18 cellular contexts compared by ENCODE assay signal in genomic region chr16:8912793-8913192, GRCh38. TPM values are rescaled to one million over a fixed set of nuclear protein-coding genes. Genes with fewer than 3 reads are reported as not detected.
A peak's percentile ranks its signal among the peaks of the same experiment; 100 is the strongest.
DNase-seq lines count a peak whose midpoint lies in the region; ATAC-seq and TF ChIP-seq lines count a peak whose summit lies in the region.
"Had no signal": no experiment of that assay in that cellular context is flagged by ENCODE, and none has a peak within 500 bp of the region (broad histone marks: within the 10 kb centered on the region; RNA-seq: fewer than 3 reads in every experiment).

No MANE protein-coding gene starts in this region.

- H3K9me3 ChIP-seq in CD4-positive, CD25-positive, alpha-beta regulatory T cell (ENCODE audit: control insufficient read depth in 2 of 2, low read length in 2 of 2), result no peaks in the 10 kb centered on the region
- H3K9me3 ChIP-seq in T-helper 17 cell (ENCODE audit: control insufficient read depth, low read length, poor library complexity, severe bottlenecking) (no peaks in the 10 kb centered on the region), MG63 (no peaks in the 10 kb centered on the region)
- H3K9me3 ChIP-seq: HAP-1 had no signal

- H3K36me3 ChIP-seq in CD4-positive, CD25-positive, alpha-beta regulatory T cell (ENCODE audit: control insufficient read depth, insufficient read depth, low read length), result peaks cover 95% of the 10 kb centered on the region
- peaks cover 80% of the 10 kb centered on the region for H3K36me3 ChIP-seq in MG63

- H3K27ac Mint-ChIP-seq in CD4-positive, CD25-positive, alpha-beta regulatory T cell, result peak overlapping the region in 2 of 3 donors; percentile 78 to 90
- H3K27ac Mint-ChIP-seq in Calu3 (ENCODE audit: unreplicated experiment) (peak overlapping the region; percentile 43), T-helper 17 cell (peak overlapping the region; percentile 88)
- peak overlapping the region; percentile 74 for H3K27ac Mint-ChIP-seq in central memory CD8-positive, alpha-beta T cell (ENCODE audit: low read depth)

- no peak for TF ChIP-seq CTCF in Calu3 (IDR thresholded peaks at IDR 0.05; ENCODE audit: unreplicated experiment)

- H3K4me3 Mint-ChIP-seq in CD4-positive, CD25-positive, alpha-beta regulatory T cell, result no peak overlapping the region
- H3K4me3 Mint-ChIP-seq in Calu3 (ENCODE audit: low read depth, unreplicated experiment), result no peak overlapping the region
- no peak overlapping the region for H3K4me3 Mint-ChIP-seq in T-helper 17 cell
- no peak overlapping the region for H3K4me3 Mint-ChIP-seq in central memory CD8-positive, alpha-beta T cell
- H3K4me3 Mint-ChIP-seq: CD14-positive monocyte had no signal

- ATAC-seq in CD4-positive, CD25-positive, alpha-beta regulatory T cell (ENCODE audit: low read depth in 2 of 2), result no peak
- no peak for ATAC-seq in T-helper 17 cell
- ATAC-seq in central memory CD8-positive, alpha-beta T cell (replicated peaks; ENCODE audit: extremely low read depth, poor library complexity, severe bottlenecking), result no peak

- H3K27ac ChIP-seq in CD4-positive, CD25-positive, alpha-beta regulatory T cell (ENCODE audit: insufficient read depth, low read length, poor library complexity, severe bottlenecking), result no peak overlapping the region

- H3K27me3 Mint-ChIP-seq in CD4-positive, CD25-positive, alpha-beta regulatory T cell, result no peaks in the 10 kb centered on the region
- H3K27me3 Mint-ChIP-seq in Calu3 (ENCODE audit: unreplicated experiment) (no peaks in the 10 kb centered on the region), T-helper 17 cell (no peaks in the 10 kb centered on the region)
- no peaks in the 10 kb centered on the region for H3K27me3 Mint-ChIP-seq in central memory CD8-positive, alpha-beta T cell

- no peak overlapping the region for H3K4me3 ChIP-seq in CD4-positive, CD25-positive, alpha-beta regulatory T cell (ENCODE audit: low read depth, low read length)
- H3K4me3 ChIP-seq in MG63, result no peak overlapping the region
- H3K4me3 ChIP-seq: HAP-1 had no signal

- intact Hi-C loops in Calu3 (cut with micrococcal nuclease; ENCODE audit: unreplicated experiment), result loop anchor here (5.0 to 10.0 kb wide), 2 partner anchors 50 to 202 kb away; partner anchors contain the start of gene USP7

- no TSS peak for BruUV-seq in Calu3 (replicated peaks; lab: Mats Ljungman, UMichigan)

- no peaks in the 10 kb centered on the region for H3K27me3 ChIP-seq in CD4-positive, CD25-positive, alpha-beta regulatory T cell (ENCODE audit: control insufficient read depth, insufficient read depth, low read length)
- H3K27me3 ChIP-seq in MG63, result no peaks in the 10 kb centered on the region

- peaks cover 7 to 26% (median 19%) of the 10 kb centered on the region in 4 donors for H3K4me1 Mint-ChIP-seq in CD4-positive, CD25-positive, alpha-beta regulatory T cell
- H3K4me1 Mint-ChIP-seq in Calu3 (ENCODE audit: low read depth, unreplicated experiment) (peaks cover 57% of the 10 kb centered on the region), T-helper 17 cell (peaks cover 30% of the 10 kb centered on the region)
- peaks cover 30% of the 10 kb centered on the region for H3K4me1 Mint-ChIP-seq in central memory CD8-positive, alpha-beta T cell

- no peaks in the 10 kb centered on the region for H3K4me1 ChIP-seq in CD4-positive, CD25-positive, alpha-beta regulatory T cell (ENCODE audit: control insufficient read depth, insufficient read depth, low read length, poor library complexity, severe bottlenecking)

- peaks cover 0 to 2% (median 0%) of the 10 kb centered on the region in 7 donors for H3K9me3 Mint-ChIP-seq in CD4-positive, CD25-positive, alpha-beta regulatory T cell
- H3K9me3 Mint-ChIP-seq in Calu3 (ENCODE audit: low read depth, unreplicated experiment), result no peaks in the 10 kb centered on the region
- no peaks in the 10 kb centered on the region for H3K9me3 Mint-ChIP-seq in central memory CD8-positive, alpha-beta T cell

- CTCF ChIA-PET in Calu3 (lab: Charles Lee), result interaction anchor here (3.5 kb wide), 1 partner anchor 24 kb away, joined by 19 read pairs; no protein-coding TSS in a partner anchor

- peaks cover 60% of the 10 kb centered on the region for H3K36me3 Mint-ChIP-seq in CD4-positive, CD25-positive, alpha-beta regulatory T cell
- H3K36me3 Mint-ChIP-seq in Calu3 (ENCODE audit: insufficient read depth, unreplicated experiment) (peaks cover 74% of the 10 kb centered on the region), T-helper 17 cell (ENCODE audit: low read depth) (peaks cover 9% of the 10 kb centered on the region)
- H3K36me3 Mint-ChIP-seq in central memory CD8-positive, alpha-beta T cell (ENCODE audit: insufficient read depth), result peaks cover 80% of the 10 kb centered on the region

- DNase-seq in CD4-positive, CD25-positive, alpha-beta regulatory T cell, result no peak
- no peak for DNase-seq in Calu3
- no peak for DNase-seq in T-helper 17 cell
- no peak for DNase-seq in central memory CD8-positive, alpha-beta T cell (ENCODE audit: low spot score in 2 of 2)
- no peak for DNase-seq in SW480 (ENCODE audit: low spot score)
- no peak for DNase-seq in MG63
- no peak for DNase-seq in NCI-H1092 treated with DMSO at 0.1 percent for 48 hours (lab: John Stamatoyannopoulos, UW)
- DNase-seq: IMR-90; NCI-H1417; NCI-H1930; NCI-H526 treated with DMSO at 0.1 percent for 48 hours; NK-92 treated with Interleukin-12 subunit alpha and Interleukin-12 subunit beta, amount 100 ng/mL, for 24 hours; RPMI8226; SIG-M5 had no signal

RNA-seq across cellular contexts. Expression of gene LITAFD, which starts 30.6 kb away (rescaled TPM):
- not detected for total RNA-seq in CD4-positive, CD25-positive, alpha-beta regulatory T cell
- polyA plus RNA-seq in CD4-positive, CD25-positive, alpha-beta regulatory T cell, result not detected
- total RNA-seq in Calu3 (2022) (not detected in 2 replicates), T-helper 17 cell (under 1 TPM in 1 of 2 donors, not detected in 1; 0.75 TPM)
- not detected in 2 replicates for total RNA-seq in MG63 (2014; rRNA removed; shearing (Covaris generic); ENCODE audit: low replicate concordance)
- total RNA-seq: HT1080, IMR-90, OCI-LY7 had no signal
- polyA plus RNA-seq: CD14-positive monocyte, IMR-90 had no signal

RNA-seq across cellular contexts. Expression of gene CARHSP1, which starts 44.0 kb away (rescaled TPM):
- total RNA-seq in CD4-positive, CD25-positive, alpha-beta regulatory T cell, result 55.3 TPM
- 10 to 100 TPM; 72.4 to 94.8 (median 76.9) TPM for polyA plus RNA-seq in CD4-positive, CD25-positive, alpha-beta regulatory T cell
- total RNA-seq in Calu3 (2022) (89.2 and 104 TPM in 2 replicates), T-helper 17 cell (10 to 100 TPM; 25.4 to 30.4 TPM)
- 120 and 208 TPM in 2 replicates for total RNA-seq in MG63 (2014; rRNA removed; shearing (Covaris generic); ENCODE audit: low replicate concordance)

RNA-seq across cellular contexts. Expression of gene USP7, which starts 50.9 kb away (rescaled TPM):
- total RNA-seq in CD4-positive, CD25-positive, alpha-beta regulatory T cell, result 296 TPM
- 1 to 10 TPM; 6.8 to 9.1 (median 7.0) TPM for polyA plus RNA-seq in CD4-positive, CD25-positive, alpha-beta regulatory T cell
- total RNA-seq in Calu3 (2022), result 126 and 165 TPM in 2 replicates
- total RNA-seq in T-helper 17 cell, result 100 to 1,000 TPM; 259 to 282 TPM
- total RNA-seq in MG63 (2014; rRNA removed; shearing (Covaris generic); ENCODE audit: low replicate concordance), result 16.2 and 23.3 TPM in 2 replicates
